Comparison of ENCODE assay signal across 24 cellular contexts in genomic region chr6:158256746-158257424, GRCh38. TPM values are rescaled to one million over a fixed set of nuclear protein-coding genes. Genes with fewer than 3 reads are reported as not detected.
DNase-seq lines count a peak whose midpoint lies in the region; ATAC-seq and TF ChIP-seq lines count a peak whose summit lies in the region.
"Had no signal": no experiment of that assay in that cellular context is flagged by ENCODE, and none has a peak within 500 bp of the region (broad histone marks: within the 10 kb centered on the region; RNA-seq: fewer than 3 reads in every experiment).

No MANE protein-coding gene starts in this region.

- no peaks in the 10 kb centered on the region for H3K36me3 ChIP-seq in esophagus muscularis mucosa
- H3K36me3 ChIP-seq: lower lobe of right lung, neutrophil, tibial artery had no signal

- no peak overlapping the region for H3K27ac ChIP-seq in esophagus muscularis mucosa (replicated peaks in 1 of 4)
- H3K27ac ChIP-seq: lower lobe of right lung, neutrophil, PC-9, tibial artery had no signal

- no peak for TF ChIP-seq CTCF in esophagus muscularis mucosa (IDR thresholded peaks at IDR 0.05)

- peaks cover 7 to 13% (median 10%) of the 10 kb centered on the region in 4 donors for H3K4me1 ChIP-seq in esophagus muscularis mucosa

- no peaks in the 10 kb centered on the region for H3K9me3 Mint-ChIP-seq in activated naive CD4-positive, alpha-beta T cell treated with anti-CD3 and anti-CD28 coated beads, Interleukin-2, amount 50 U/mL, for 24 hours
- H3K9me3 Mint-ChIP-seq in activated naive CD4-positive, alpha-beta T cell treated with anti-CD3 and anti-CD28 coated beads for 36 hours, result no peaks in the 10 kb centered on the region
- H3K9me3 Mint-ChIP-seq in stimulated activated effector memory CD8-positive, alpha-beta T cell treated with anti-CD3 and anti-CD28 coated beads, Interleukin-12 subunit alpha, Interleukin-12 subunit beta, amount 100 ng/mL, for 72 hours, result no peaks in the 10 kb centered on the region
- H3K9me3 Mint-ChIP-seq: activated T-cell treated with anti-CD3 and anti-CD28 coated beads, Interleukin-2, amount 50 U/mL, for 72 hours; GM23338 had no signal

- H3K27me3 Mint-ChIP-seq in activated naive CD4-positive, alpha-beta T cell treated with anti-CD3 and anti-CD28 coated beads, Interleukin-2, amount 50 U/mL, for 24 hours, result no peaks in the 10 kb centered on the region
- no peaks in the 10 kb centered on the region for H3K27me3 Mint-ChIP-seq in activated naive CD4-positive, alpha-beta T cell treated with anti-CD3 and anti-CD28 coated beads for 36 hours (ENCODE audit: low read depth)
- H3K27me3 Mint-ChIP-seq: activated naive CD8-positive, alpha-beta T cell had no signal

- no peak for DNase-seq in activated naive CD4-positive, alpha-beta T cell treated with anti-CD3 and anti-CD28 coated beads for 36 hours
- DNase-seq in NCI-H69 (lab: John Stamatoyannopoulos, UW) (peak; percentile 92), epidermal melanocyte (ENCODE audit: insufficient read length, low spot score) (peak; percentile 49), esophagus muscularis mucosa (ENCODE audit: extremely low spot score) (no peak)
- DNase-seq in stimulated activated effector memory CD8-positive, alpha-beta T cell treated with anti-CD3 and anti-CD28 coated beads, Interleukin-12 subunit alpha, Interleukin-12 subunit beta, amount 100 ng/mL, for 72 hours (ENCODE audit: low spot score in 2 of 2), result no peak
- DNase-seq: activated CD4-positive, alpha-beta T cell treated with anti-CD3 and anti-CD28 coated beads for 1 hour; activated T-cell treated with anti-CD3 and anti-CD28 coated beads, Interleukin-2, amount 50 U/mL, for 72 hours; DMS79; lower lobe of right lung; NCI-H1092; NCI-H774; PC-9; SHP77; stimulated activated naive CD4-positive, alpha-beta T cell treated with Interleukin-2 at 50 U/mL for 16 hours; tibial artery had no signal

- 87% methylated on average over 5 of the region's 5 CpGs for WGBS in esophagus muscularis mucosa

- no peaks in the 10 kb centered on the region for H3K27me3 ChIP-seq in esophagus muscularis mucosa
- H3K27me3 ChIP-seq: neutrophil, tibial artery had no signal

- peak overlapping the region; percentile 31 for H3K4me3 Mint-ChIP-seq in activated naive CD4-positive, alpha-beta T cell treated with anti-CD3 and anti-CD28 coated beads, Interleukin-2, amount 50 U/mL, for 24 hours
- no peak overlapping the region for H3K4me3 Mint-ChIP-seq in activated naive CD4-positive, alpha-beta T cell treated with anti-CD3 and anti-CD28 coated beads for 36 hours
- no peak overlapping the region for H3K4me3 Mint-ChIP-seq in stimulated activated effector memory CD8-positive, alpha-beta T cell treated with anti-CD3 and anti-CD28 coated beads, Interleukin-12 subunit alpha, Interleukin-12 subunit beta, amount 100 ng/mL, for 72 hours
- H3K4me3 Mint-ChIP-seq: CD14-positive monocyte, GM23338 had no signal

- no peak for ATAC-seq in stimulated activated effector memory CD8-positive, alpha-beta T cell treated with anti-CD3 and anti-CD28 coated beads, Interleukin-12 subunit alpha, Interleukin-12 subunit beta, amount 100 ng/mL, for 72 hours
- no peak for ATAC-seq in HG03571 (IDR thresholded peaks at IDR 0.05; ENCODE audit: unreplicated experiment)
- no peak for ATAC-seq in HG03442 (IDR thresholded peaks at IDR 0.05; ENCODE audit: unreplicated experiment)
- ATAC-seq: GM12878, GM23338 had no signal

- H3K27ac Mint-ChIP-seq in activated naive CD4-positive, alpha-beta T cell treated with anti-CD3 and anti-CD28 coated beads, Interleukin-2, amount 50 U/mL, for 24 hours, result no peak overlapping the region
- no peak overlapping the region for H3K27ac Mint-ChIP-seq in activated naive CD4-positive, alpha-beta T cell treated with anti-CD3 and anti-CD28 coated beads for 36 hours
- peak overlapping the region; percentile 68 for H3K27ac Mint-ChIP-seq in stimulated activated effector memory CD8-positive, alpha-beta T cell treated with anti-CD3 and anti-CD28 coated beads, Interleukin-12 subunit alpha, Interleukin-12 subunit beta, amount 100 ng/mL, for 72 hours
- H3K27ac Mint-ChIP-seq: activated naive CD8-positive, alpha-beta T cell; GM23338 had no signal

- H3K4me3 ChIP-seq in esophagus muscularis mucosa, result no peak overlapping the region
- H3K4me3 ChIP-seq: GM12878, GM23338, lower lobe of right lung, PC-9, smooth muscle cell, tibial artery had no signal

- peaks cover 58% of the 10 kb centered on the region for H3K4me1 Mint-ChIP-seq in activated naive CD4-positive, alpha-beta T cell treated with anti-CD3 and anti-CD28 coated beads, Interleukin-2, amount 50 U/mL, for 24 hours
- peaks cover 24% of the 10 kb centered on the region for H3K4me1 Mint-ChIP-seq in activated naive CD4-positive, alpha-beta T cell treated with anti-CD3 and anti-CD28 coated beads for 36 hours (ENCODE audit: low read depth)
- H3K4me1 Mint-ChIP-seq in stimulated activated effector memory CD8-positive, alpha-beta T cell treated with anti-CD3 and anti-CD28 coated beads, Interleukin-12 subunit alpha, Interleukin-12 subunit beta, amount 100 ng/mL, for 72 hours, result peaks cover 44% of the 10 kb centered on the region

- H3K9me3 ChIP-seq in esophagus muscularis mucosa, result no peaks in the 10 kb centered on the region
- H3K9me3 ChIP-seq: lower lobe of right lung, neutrophil, tibial artery had no signal

- CTCF ChIA-PET in activated naive CD4-positive, alpha-beta T cell treated with anti-CD3 and anti-CD28 coated beads for 36 hours (lab: Charles Lee), result interaction anchor here (1.1 kb wide), 1 partner anchor 16 kb away, joined by 3 read pairs; no protein-coding TSS in a partner anchor

- TF ChIP-seq EP300 in esophagus muscularis mucosa (IDR thresholded peaks at IDR 0.05), result no peak

- intact Hi-C loops in activated naive CD4-positive, alpha-beta T cell treated with anti-CD3 and anti-CD28 coated beads for 36 hours (cut with micrococcal nuclease), result no loop called here
- intact Hi-C loops in esophagus muscularis mucosa (cut with DNase I), result no loop called here

- H3K36me3 Mint-ChIP-seq in activated naive CD4-positive, alpha-beta T cell treated with anti-CD3 and anti-CD28 coated beads, Interleukin-2, amount 50 U/mL, for 24 hours, result peaks cover 13% of the 10 kb centered on the region
- H3K36me3 Mint-ChIP-seq in activated naive CD4-positive, alpha-beta T cell treated with anti-CD3 and anti-CD28 coated beads for 36 hours (ENCODE audit: low read depth), result peaks cover 4% of the 10 kb centered on the region
- peaks cover 7% of the 10 kb centered on the region for H3K36me3 Mint-ChIP-seq in stimulated activated effector memory CD8-positive, alpha-beta T cell treated with anti-CD3 and anti-CD28 coated beads, Interleukin-12 subunit alpha, Interleukin-12 subunit beta, amount 100 ng/mL, for 72 hours

- TF ChIP-seq POLR2A in esophagus muscularis mucosa (IDR thresholded peaks at IDR 0.05; ENCODE audit: low read depth), result no peak

RNA-seq across cellular contexts. Expression of gene TULP4, which starts 55.4 kb away (rescaled TPM):
- 10 to 100 TPM; 17.4 to 17.6 TPM for total RNA-seq in activated naive CD4-positive, alpha-beta T cell treated with anti-CD3 and anti-CD28 coated beads for 36 hours
- total RNA-seq in esophagus muscularis mucosa, result 100 to 1,000 TPM; 129 to 170 (median 156) TPM

Comparison
In these comparisons a context has a peak if more than half of its experiments do, and no peak if none do; other contexts are left out.
1. DNase-seq: peak in NCI-H69 (single experiment) and epidermal melanocyte (single experiment); none in activated naive CD4-positive, alpha-beta T cell treated with anti-CD3 and anti-CD28 coated beads for 36 hours (single experiment), stimulated activated effector memory CD8-positive, alpha-beta T cell treated with anti-CD3 and anti-CD28 coated beads, Interleukin-12 subunit alpha, Interleukin-12 subunit beta, amount 100 ng/mL, for 72 hours (0 of 2) and esophagus muscularis mucosa (single experiment).
2. RNA of gene TULP4, which starts 55.4 kb away (total RNA-seq): 129 to 170 TPM in esophagus muscularis mucosa; 17.4 to 17.6 TPM in activated naive CD4-positive, alpha-beta T cell treated with anti-CD3 and anti-CD28 coated beads for 36 hours; every median in the first group is over 4 times any median in the second.